ENCODE assay signal across 12 cellular contexts in the genomic region with DNA sequence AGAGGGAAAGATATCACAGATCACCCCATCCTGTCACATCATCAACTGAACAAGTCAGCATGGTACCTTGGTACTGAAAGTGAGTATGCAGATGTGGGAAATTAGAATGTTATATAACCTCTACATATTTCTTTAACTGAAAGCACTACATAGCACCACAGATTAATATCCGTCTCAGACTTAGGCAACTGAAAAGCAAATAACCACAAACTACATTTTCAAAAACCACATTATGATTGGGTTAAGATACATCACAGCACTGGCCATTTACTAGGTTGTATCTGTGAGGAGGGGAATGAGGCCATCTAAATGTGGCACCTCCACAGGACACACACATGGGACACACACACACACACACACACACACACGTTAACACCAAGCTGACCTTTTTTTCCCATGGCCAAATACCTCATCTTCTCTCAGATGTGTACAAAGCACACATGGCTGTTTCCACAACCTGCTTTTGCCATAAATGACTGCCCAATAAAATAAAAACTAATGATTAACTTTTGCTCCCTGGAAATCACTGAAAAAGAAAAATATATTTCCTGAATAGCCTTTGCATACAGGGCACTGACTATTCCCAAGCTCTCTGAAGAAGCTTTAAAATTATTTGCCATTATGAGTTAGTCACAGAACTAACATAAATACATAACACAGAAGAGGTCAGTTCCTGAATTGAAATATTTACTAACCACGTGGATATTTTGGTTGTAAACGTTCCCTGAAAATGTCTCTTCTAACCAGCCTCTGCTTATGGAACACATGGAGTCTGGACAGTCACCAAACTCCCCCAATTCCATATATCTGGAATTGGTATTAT.
DNase-seq lines count a peak whose midpoint lies in the region; ATAC-seq and TF ChIP-seq lines count a peak whose summit lies in the region.
"Had no signal": no experiment of that assay in that cellular context is flagged by ENCODE, and none has a peak within 500 bp of the region (broad histone marks: within the 10 kb centered on the region; RNA-seq: fewer than 3 reads in every experiment).

No MANE protein-coding gene starts in this region.

- H3K27ac ChIP-seq in Karpas-422 (ENCODE audit: low read length) = no peak overlapping the region
- H3K27ac ChIP-seq: WERI-Rb-1 had no signal

- H3K4me2 ChIP-seq in Loucy (ENCODE audit: low read depth, low read length, poor library complexity, severe bottlenecking) = peak overlapping the region; percentile 55
- H3K4me2 ChIP-seq in Karpas-422 (ENCODE audit: low read depth, low read length, poor library complexity, severe bottlenecking) = no peak overlapping the region

- H3K36me3 ChIP-seq in Loucy (ENCODE audit: insufficient read depth, low read length) (no peaks in the 10 kb centered on the region), Karpas-422 (ENCODE audit: insufficient read depth, low read length) (no peaks in the 10 kb centered on the region)
- H3K36me3 ChIP-seq: WERI-Rb-1 had no signal

- no peak for TF ChIP-seq CTCF in Loucy (conservative IDR thresholded peaks at IDR 0.05; ENCODE audit: low read length)

- no peaks in the 10 kb centered on the region for H3K9me2 ChIP-seq in Loucy (replicated peaks; ENCODE audit: low read depth, low read length)
- no peaks in the 10 kb centered on the region for H3K9me2 ChIP-seq in Karpas-422 (replicated peaks; ENCODE audit: insufficient read depth, low read length)

- no peaks in the 10 kb centered on the region for H3K79me2 ChIP-seq in Loucy (ENCODE audit: insufficient read depth, low read length)
- H3K79me2 ChIP-seq in Karpas-422 (ENCODE audit: low read length) = no peaks in the 10 kb centered on the region

- no peaks in the 10 kb centered on the region for H3K9me3 ChIP-seq in Loucy (ENCODE audit: insufficient read depth, low read depth, low read length)
- H3K9me3 ChIP-seq in Karpas-422 (ENCODE audit: low read length) = no peaks in the 10 kb centered on the region

- H3K27ac Mint-ChIP-seq in natural killer cell treated with Interleukin-12 subunit alpha and Interleukin-12 subunit beta and Interleukin-15 and Interleukin-18, amount 100 ng/mL, for 72 hours = peak overlapping the region; percentile 90 to 93
- H3K27ac Mint-ChIP-seq: stimulated activated memory B cell treated with anti-CD40 and anti-IgM and Interleukin-4, amounts not matched to agents 10 μg/mL and 1 μg/mL and 100 μg/mL, for 72 hours had no signal

- peaks cover 38 to 57% of the 10 kb centered on the region in 2 donors for H3K4me1 Mint-ChIP-seq in natural killer cell treated with Interleukin-12 subunit alpha and Interleukin-12 subunit beta and Interleukin-15 and Interleukin-18, amount 100 ng/mL, for 72 hours (ENCODE audit: low read depth in 2 of 2)

- H4K20me1 ChIP-seq in Loucy (ENCODE audit: insufficient read depth, low read length, poor library complexity, severe bottlenecking) = no peaks in the 10 kb centered on the region
- H4K20me1 ChIP-seq in Karpas-422 (ENCODE audit: insufficient read depth, low read depth, low read length) = no peaks in the 10 kb centered on the region

- H3K36me3 Mint-ChIP-seq in natural killer cell treated with Interleukin-12 subunit alpha and Interleukin-12 subunit beta and Interleukin-15 and Interleukin-18, amount 100 ng/mL, for 72 hours = peaks cover 5% of the 10 kb centered on the region

- ATAC-seq in GM19043 (IDR thresholded peaks at IDR 0.05; ENCODE audit: low read depth, unreplicated experiment) (peak; percentile 47), HG02678 (IDR thresholded peaks at IDR 0.05; ENCODE audit: unreplicated experiment) (peak; percentile 50)
- ATAC-seq in natural killer cell treated with Interleukin-12 subunit alpha and Interleukin-12 subunit beta and Interleukin-15 and Interleukin-18, amount 100 ng/mL, for 72 hours = peak; percentile 65 to 80
- ATAC-seq: stimulated activated memory B cell treated with anti-CD40 and anti-IgM and Interleukin-4, amounts not matched to agents 10 μg/mL and 1 μg/mL and 100 μg/mL, for 72 hours had no signal

- H2AFZ ChIP-seq in Loucy (ENCODE audit: low read length) (no peak overlapping the region), Karpas-422 (ENCODE audit: low read length) (no peak overlapping the region)

- no peaks in the 10 kb centered on the region for H3K9me3 Mint-ChIP-seq in natural killer cell treated with Interleukin-12 subunit alpha and Interleukin-12 subunit beta and Interleukin-15 and Interleukin-18, amount 100 ng/mL, for 72 hours
- H3K9me3 Mint-ChIP-seq: stimulated activated memory B cell treated with anti-CD40 and anti-IgM and Interleukin-4, amounts not matched to agents 10 μg/mL and 1 μg/mL and 100 μg/mL, for 72 hours had no signal

- H3F3A ChIP-seq in Loucy (ENCODE audit: low read depth) = peaks cover 12% of the 10 kb centered on the region

- DNase-seq in natural killer cell treated with Interleukin-12 subunit alpha and Interleukin-12 subunit beta and Interleukin-15 and Interleukin-18, amount 100 ng/mL, for 72 hours (ENCODE audit: low spot score) = no peak
- DNase-seq in Karpas-422 (no peak), germinal center (ENCODE audit: low spot score) (no peak), NAMALWA (ENCODE audit: low spot score) (no peak)
- DNase-seq: DMS79 treated with DMSO at 0.1 percent for 48 hours, H7, WERI-Rb-1 had no signal

- peak overlapping the region; percentile 11 for H3K9ac ChIP-seq in Loucy (ENCODE audit: low read depth, low read length, poor library complexity, severe bottlenecking)
- H3K9ac ChIP-seq in Karpas-422 (ENCODE audit: low read length) = no peak overlapping the region

- no peaks in the 10 kb centered on the region for H3K27me3 ChIP-seq in Loucy (ENCODE audit: insufficient read depth, low read length, poor library complexity, severe bottlenecking)
- no peaks in the 10 kb centered on the region for H3K27me3 ChIP-seq in Karpas-422 (ENCODE audit: low read length)

- peak overlapping the region; percentile 80 for H3K4me3 Mint-ChIP-seq in natural killer cell treated with Interleukin-12 subunit alpha and Interleukin-12 subunit beta and Interleukin-15 and Interleukin-18, amount 100 ng/mL, for 72 hours
- H3K4me3 Mint-ChIP-seq: activated naive CD8-positive, alpha-beta T cell; stimulated activated memory B cell treated with anti-CD40 and anti-IgM and Interleukin-4, amounts not matched to agents 10 μg/mL and 1 μg/mL and 100 μg/mL, for 72 hours had no signal

- no peaks in the 10 kb centered on the region for H3K27me3 Mint-ChIP-seq in natural killer cell treated with Interleukin-12 subunit alpha and Interleukin-12 subunit beta and Interleukin-15 and Interleukin-18, amount 100 ng/mL, for 72 hours
- H3K27me3 Mint-ChIP-seq: activated naive CD8-positive, alpha-beta T cell; stimulated activated memory B cell treated with anti-CD40 and anti-IgM and Interleukin-4, amounts not matched to agents 10 μg/mL and 1 μg/mL and 100 μg/mL, for 72 hours had no signal

- H3K4me1 ChIP-seq in Loucy (ENCODE audit: insufficient read depth, low read length, poor library complexity, severe bottlenecking) (peaks cover 67% of the 10 kb centered on the region), Karpas-422 (ENCODE audit: low read length) (no peaks in the 10 kb centered on the region)

- H3K4me3 ChIP-seq in Loucy (ENCODE audit: low read length, poor library complexity, severe bottlenecking) = peak overlapping the region; percentile 22
- no peak overlapping the region for H3K4me3 ChIP-seq in Karpas-422 (ENCODE audit: low read length)
